ENCODE assay signal across 9 cellular contexts in the genomic region with DNA sequence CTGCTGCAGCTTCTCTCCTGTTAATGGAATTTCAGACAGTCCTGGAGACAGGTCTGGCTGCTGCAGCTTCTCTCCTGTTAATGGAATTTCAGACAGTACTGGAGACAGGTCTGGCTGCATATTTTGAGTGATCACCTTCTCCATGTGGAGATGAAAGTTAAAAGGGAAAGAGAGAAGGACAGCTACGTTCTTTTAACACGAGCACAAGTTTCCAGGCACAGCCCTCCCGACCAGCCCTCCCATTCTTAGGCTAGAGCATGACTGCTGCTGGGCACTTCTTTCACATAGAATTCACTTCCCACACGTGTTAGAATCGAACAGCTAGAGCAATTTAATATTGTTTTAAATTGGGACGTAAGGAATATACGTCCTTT.
DNase-seq lines count a peak whose midpoint lies in the region; ATAC-seq, FAIRE-seq and TF ChIP-seq lines count a peak whose summit lies in the region.
"Had no signal": no experiment of that assay in that cellular context is flagged by ENCODE, and none has a peak within 500 bp of the region (broad histone marks: within the 10 kb centered on the region; RNA-seq: fewer than 3 reads in every experiment).

No MANE protein-coding gene starts in this region.

- H3K9me3 Mint-ChIP-seq in nephron progenitor cell: no peaks in the 10 kb centered on the region

- H3K4me3 ChIP-seq in BJ (ENCODE audit: low read depth, low read length) (peak overlapping the region; percentile 11; the same call in 1 of the 2 replicates), SJSA1 (peak overlapping the region; percentile 20), epithelial cell of esophagus (ENCODE audit: low read length) (peak overlapping the region; percentile 28)

- peaks cover 11% of the 10 kb centered on the region; the same call in 1 of the 2 replicates for H3K4me1 ChIP-seq in SJSA1 (replicated peaks)

- ATAC-seq in HG02588 (IDR thresholded peaks at IDR 0.05; ENCODE audit: unreplicated experiment): no peak
- no peak for ATAC-seq in HG03108 (IDR thresholded peaks at IDR 0.05; ENCODE audit: unreplicated experiment)

- H3K27ac Mint-ChIP-seq in nephron progenitor cell: peak overlapping the region; percentile 10

- POLR2A ChIA-PET in BJ (lab: Charles Lee): no interaction called here

- no peaks in the 10 kb centered on the region for H3K27me3 ChIP-seq in BJ (ENCODE audit: control insufficient read depth, insufficient read depth, low read length)
- H3K27me3 ChIP-seq in SJSA1 (replicated peaks): no peaks in the 10 kb centered on the region

- H3K4me1 Mint-ChIP-seq in nephron progenitor cell: peaks cover 40% of the 10 kb centered on the region

- no peak for FAIRE-seq in D721Med (lab: Jason Lieb, UNC)

- CTCF ChIA-PET in BJ (lab: Yijun Ruan, JAX): interaction anchor here (1.2 to 1.3 kb wide), 2 partner anchors 10 to 11 kb away, joined by 4 read pairs; no protein-coding TSS in a partner anchor

- peak overlapping the region; percentile 54 for H3K4me3 Mint-ChIP-seq in nephron progenitor cell

- H3K27me3 Mint-ChIP-seq in nephron progenitor cell (ENCODE audit: low read depth, poor library complexity): no peaks in the 10 kb centered on the region

- no peaks in the 10 kb centered on the region for H3K9me3 ChIP-seq in SJSA1 (replicated peaks)

- no peak overlapping the region for H3K27ac ChIP-seq in SJSA1

- H3K36me3 Mint-ChIP-seq in nephron progenitor cell (ENCODE audit: low read depth): peaks cover 33% of the 10 kb centered on the region

- DNase-seq in BJ (ENCODE audit: low read depth): no peak
- no peak for DNase-seq in SJSA1 (ENCODE audit: low read depth in 1 of 2, low spot score in 2 of 2)
- DNase-seq in epithelial cell of esophagus (ENCODE audit: low read depth): peak; percentile 31
- DNase-seq in nephron progenitor cell: no peak
- no peak for DNase-seq in D721Med (ENCODE audit: insufficient read length, low spot score)
- no peak for DNase-seq in Ammon's horn (ENCODE audit: low spot score)
- DNase-seq: NCI-H187 had no signal

- H3K36me3 ChIP-seq in BJ (ENCODE audit: control insufficient read depth, insufficient read depth, low read length): peaks cover 19% of the 10 kb centered on the region
- peaks cover 9% of the 10 kb centered on the region; the same call in 1 of the 2 replicates for H3K36me3 ChIP-seq in SJSA1

- TF ChIP-seq CTCF in BJ (IDR thresholded peaks at IDR 0.05; ENCODE audit: insufficient read depth, low read depth, low read length) (no peak), epithelial cell of esophagus (IDR thresholded peaks at IDR 0.05; ENCODE audit: insufficient read depth, low read depth, low read length, missing control alignments) (no peak), nephron progenitor cell (IDR thresholded peaks at IDR 0.05) (no peak), D721Med (IDR thresholded peaks at IDR 0.05; ENCODE audit: insufficient read depth, missing control alignments) (no peak)
